In the genomic region with DNA sequence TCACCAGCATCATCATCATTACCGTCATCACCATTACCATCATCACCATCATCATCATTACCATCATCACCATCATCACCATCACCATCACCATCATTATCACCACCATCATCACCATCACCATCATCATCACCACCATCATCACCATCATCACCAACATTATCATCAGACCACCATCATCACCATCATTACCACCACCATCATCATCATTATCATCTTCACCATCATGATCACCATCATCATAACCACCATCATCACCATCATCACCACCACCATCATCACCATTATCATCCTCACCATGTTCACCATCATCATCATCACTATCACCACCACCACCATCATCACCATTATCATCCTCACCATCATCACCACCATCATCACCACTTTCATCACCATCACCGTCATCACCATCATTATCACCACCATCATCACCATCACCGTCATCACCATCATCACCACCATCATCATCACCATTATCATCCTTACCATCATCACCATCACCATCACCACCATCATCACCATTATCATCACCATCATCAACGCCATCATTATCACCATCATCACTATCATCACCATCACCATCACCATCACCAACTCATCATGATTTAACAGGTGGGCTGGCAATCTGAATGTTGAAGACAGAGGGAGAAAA, we compare ENCODE assay signal across 24 cellular contexts. TPM values are rescaled to one million over a fixed set of nuclear protein-coding genes. Genes with fewer than 3 reads are reported as not detected.
"Had no signal": no experiment of that assay in that cellular context is flagged by ENCODE, and none has a peak within 500 bp of the region (broad histone marks: within the 10 kb centered on the region; RNA-seq: fewer than 3 reads in every experiment).

No MANE protein-coding gene starts in this region.

- H3K27ac ChIP-seq: left lung, lower lobe of right lung, neural progenitor cell, ovary, right atrium auricular region, sigmoid colon, spleen, suprapubic skin, thoracic aorta, tibial artery, upper lobe of right lung, uterus had no signal

- H2AFZ ChIP-seq: neural progenitor cell had no signal

- H3K36me3 Mint-ChIP-seq: immature natural killer cell; mesothelial cell of epicardium; naive B cell; natural killer cell; neural progenitor cell; stimulated activated effector memory CD8-positive, alpha-beta T cell treated with anti-CD3 and anti-CD28 coated beads, Interleukin-12 subunit alpha, Interleukin-12 subunit beta, amount 100 ng/mL, for 72 hours had no signal

- DNase-seq: hypothalamus, ovary, sigmoid colon, tibial artery, upper lobe of right lung, uterus had no signal

- H3K27me3 ChIP-seq: left lung, neural progenitor cell, ovary, right atrium auricular region, sigmoid colon, spleen, suprapubic skin, tibial artery, upper lobe of right lung, uterus had no signal

- H3K9ac ChIP-seq: neural progenitor cell had no signal

- H3K4me1 ChIP-seq: uterus had no signal

- H3K27ac Mint-ChIP-seq: mesothelial cell of epicardium; naive B cell; natural killer cell; nephron progenitor cell; neural progenitor cell; progenitor cell of endocrine pancreas; stimulated activated effector memory CD8-positive, alpha-beta T cell treated with anti-CD3 and anti-CD28 coated beads, Interleukin-12 subunit alpha, Interleukin-12 subunit beta, amount 100 ng/mL, for 72 hours; stimulated activated naive CD8-positive, alpha-beta T cell treated with anti-CD3 and anti-CD28 coated beads, Interleukin-15, Interleukin-2, amounts not matched to agents 100 ng/mL and 50 ng/mL, for 24 hours had no signal

- ATAC-seq: left lung; lower lobe of right lung; natural killer cell; stimulated activated effector memory CD8-positive, alpha-beta T cell treated with anti-CD3 and anti-CD28 coated beads, Interleukin-12 subunit alpha, Interleukin-12 subunit beta, amount 100 ng/mL, for 72 hours; upper lobe of right lung had no signal

- H3K4me3 ChIP-seq: left lung, lower lobe of right lung, neural progenitor cell, ovary, right atrium auricular region, sigmoid colon, spleen, suprapubic skin, thoracic aorta, tibial artery, upper lobe of right lung, uterus had no signal

- H3K9me3 ChIP-seq: left lung, lower lobe of right lung, right atrium auricular region, sigmoid colon, spleen, suprapubic skin, thoracic aorta, tibial artery, upper lobe of right lung, uterus had no signal

- H3K4me2 ChIP-seq: neural progenitor cell had no signal

- FAIRE-seq: islet of Langerhans, kidney, small intestine had no signal

- H3K9me3 Mint-ChIP-seq: immature natural killer cell; mesothelial cell of epicardium; natural killer cell; stimulated activated effector memory CD8-positive, alpha-beta T cell treated with anti-CD3 and anti-CD28 coated beads, Interleukin-12 subunit alpha, Interleukin-12 subunit beta, amount 100 ng/mL, for 72 hours; stimulated activated naive CD8-positive, alpha-beta T cell treated with anti-CD3 and anti-CD28 coated beads, Interleukin-15, Interleukin-2, amounts not matched to agents 100 ng/mL and 50 ng/mL, for 24 hours had no signal

- H3K36me3 ChIP-seq: left lung, lower lobe of right lung, neural progenitor cell, ovary, right atrium auricular region, sigmoid colon, spleen, suprapubic skin, thoracic aorta, tibial artery, upper lobe of right lung, uterus had no signal

RNA-seq across cellular contexts. Expression of gene MYEOV, which starts 2.4 kb away (rescaled TPM):
- total RNA-seq: sigmoid colon had no signal
- polyA plus RNA-seq: immature natural killer cell had no signal
